ENCODE assay signal across 9 cellular contexts in genomic region chr11:100932474-100933100, GRCh38.
DNase-seq lines count a peak whose midpoint lies in the region; ATAC-seq and TF ChIP-seq lines count a peak whose summit lies in the region.
"Had no signal": no experiment of that assay in that cellular context is flagged by ENCODE, and none has a peak within 500 bp of the region (broad histone marks: within the 10 kb centered on the region; RNA-seq: fewer than 3 reads in every experiment).

No MANE protein-coding gene starts in this region.

- WGBS in stomach, 5 donors = 21 to 32% (median 26%) methylated on average over 3 of the region's 3 CpGs

- intact Hi-C loops in stomach (cut with DNase I; ENCODE audit: low total_unique reads) = no loop called here

- ATAC-seq in HG03175 (IDR thresholded peaks at IDR 0.05; ENCODE audit: unreplicated experiment) (peak; percentile 56), HG03025 (IDR thresholded peaks at IDR 0.05; ENCODE audit: low FRiP score, unreplicated experiment) (no peak), HG02588 (IDR thresholded peaks at IDR 0.05; ENCODE audit: unreplicated experiment) (no peak)

- H3K27ac ChIP-seq in Peyer's patch = no peak overlapping the region
- no peak overlapping the region for H3K27ac ChIP-seq in stomach
- H3K27ac ChIP-seq: BLaER1 treated with 17β-estradiol and CSF1 and Interleukin-3, amounts not matched to agents 10 nM and 100 nM had no signal

- TF ChIP-seq CTCF in Peyer's patch (IDR thresholded peaks at IDR 0.05) (peak in 4 of 6 experiments; percentile 5 to 44 (median 39)), stomach (IDR thresholded peaks at IDR 0.05) (peak in 5 of 7 experiments; percentile 23 to 56 (median 32))

- no peaks in the 10 kb centered on the region for H3K27me3 ChIP-seq in Peyer's patch
- H3K27me3 ChIP-seq in stomach = no peaks in the 10 kb centered on the region
- H3K27me3 ChIP-seq: BLaER1 treated with 17β-estradiol and CSF1 and Interleukin-3, amounts not matched to agents 10 nM and 100 nM had no signal

- DNase-seq in NCI-H1436 (lab: John Stamatoyannopoulos, UW) (peak; percentile 8), NCI-H1436 treated with DMSO at 0.1 percent for 48 hours (lab: John Stamatoyannopoulos, UW) (no peak), Peyer's patch (no peak), fibroblast of peridontal ligament (ENCODE audit: extremely low read depth) (peak; percentile 74), stomach (no peak)

- H3K36me3 ChIP-seq in Peyer's patch = no peaks in the 10 kb centered on the region
- H3K36me3 ChIP-seq in stomach = peaks cover 0 to 16% (median 11%) of the 10 kb centered on the region in 4 donors

- H3K4me1 ChIP-seq in Peyer's patch (no peaks in the 10 kb centered on the region), stomach (peaks cover 0 to 11% (median 0%) of the 10 kb centered on the region in 4 donors)

- H3K9me3 ChIP-seq in Peyer's patch (no peaks in the 10 kb centered on the region), stomach (no peaks in the 10 kb centered on the region)
- H3K9me3 ChIP-seq: BLaER1 treated with 17β-estradiol and CSF1 and Interleukin-3, amounts not matched to agents 10 nM and 100 nM had no signal

- TF ChIP-seq POLR2A in Peyer's patch (IDR thresholded peaks at IDR 0.05) (no peak), stomach (IDR thresholded peaks at IDR 0.05) (no peak)

- H3K4me3 ChIP-seq in Peyer's patch (no peak overlapping the region), stomach (no peak overlapping the region)
- H3K4me3 ChIP-seq: BLaER1 treated with 17β-estradiol and CSF1 and Interleukin-3, amounts not matched to agents 10 nM and 100 nM had no signal

- TF ChIP-seq EP300 in stomach (IDR thresholded peaks at IDR 0.05) = no peak

Comparison
In these comparisons a context has a peak if more than half of its experiments do, and no peak if none do; other contexts are left out.
1. DNase-seq: peak in NCI-H1436 (single experiment) and fibroblast of peridontal ligament (single experiment); none in NCI-H1436 treated with DMSO at 0.1 percent for 48 hours (single experiment), Peyer's patch (0 of 3) and stomach (single experiment).